15 cellular contexts compared by ENCODE assay signal in genomic region chrX:97692575-97692974, GRCh38.
"Had no signal": no experiment of that assay in that cellular context is flagged by ENCODE, and none has a peak within 500 bp of the region (broad histone marks: within the 10 kb centered on the region; RNA-seq: fewer than 3 reads in every experiment).

No MANE protein-coding gene starts in this region.

- H3K4me1 ChIP-seq: spleen, upper lobe of right lung had no signal

- H3K36me3 ChIP-seq: spleen, upper lobe of right lung had no signal

- FAIRE-seq: islet of Langerhans had no signal

- H3K9me3 ChIP-seq: spleen, upper lobe of right lung had no signal

- H2AFZ ChIP-seq: hepatocyte had no signal

- H3K4me3 ChIP-seq: hepatocyte, spleen, upper lobe of right lung had no signal

- DNase-seq: activated B cell treated with CpG ODN at 0.5 μM for 24 hours; activated CD4-positive, alpha-beta T cell treated with anti-CD3 and anti-CD28 coated beads for 48 hours; activated CD8-positive, alpha-beta T cell treated with anti-CD3 and anti-CD28 coated beads for 36 hours; activated naive CD4-positive, alpha-beta T cell treated with anti-CD3 and anti-CD28 coated beads for 36 hours; activated T-cell treated with anti-CD3 and anti-CD28 coated beads, Interleukin-2, amount 50 U/mL, for 24 hours; aorta; cortex of kidney; left cardiac atrium; natural killer cell; nucleus accumbens; spleen; stimulated activated naive CD4-positive, alpha-beta T cell; upper lobe of right lung had no signal

- H3K4me2 ChIP-seq: hepatocyte had no signal

- H3K27me3 ChIP-seq: hepatocyte, spleen, upper lobe of right lung had no signal

- ATAC-seq: activated CD8-positive, alpha-beta T cell treated with anti-CD3 and anti-CD28 coated beads for 36 hours; left cardiac atrium; natural killer cell; upper lobe of right lung had no signal

- H3K27ac ChIP-seq: hepatocyte, spleen, upper lobe of right lung had no signal

- H3K79me2 ChIP-seq: hepatocyte had no signal
